Comparison of ENCODE assay signal across 36 cellular contexts in the genomic region with DNA sequence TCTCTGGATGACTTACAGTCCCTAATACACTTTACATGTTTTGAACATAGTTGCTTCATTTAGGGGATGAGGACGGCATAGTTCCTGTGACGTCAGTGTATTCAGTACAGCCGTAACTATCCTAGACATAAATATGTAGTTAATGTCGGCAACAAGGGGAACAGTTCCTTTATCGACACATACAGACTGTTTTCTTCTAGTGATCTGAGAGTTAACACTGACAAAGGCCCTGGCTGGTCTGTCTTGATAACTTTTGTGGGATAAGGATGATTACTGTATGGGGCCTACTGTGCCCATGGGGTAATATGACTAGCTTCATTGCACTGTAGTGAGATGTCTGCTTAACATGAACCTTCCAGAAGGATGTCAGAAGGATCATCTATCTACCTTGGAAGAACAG.
"Had no signal": no experiment of that assay in that cellular context is flagged by ENCODE, and none has a peak within 500 bp of the region (broad histone marks: within the 10 kb centered on the region; RNA-seq: fewer than 3 reads in every experiment).

No MANE protein-coding gene starts in this region.

- H3K9me3 ChIP-seq: MG63 had no signal

- FAIRE-seq: colon had no signal

- H3K36me3 Mint-ChIP-seq: activated CD4-positive, alpha-beta memory T cell treated with anti-CD3 and anti-CD28 coated beads for 36 hours; activated naive CD8-positive, alpha-beta T cell treated with anti-CD3 and anti-CD28 coated beads for 36 hours had no signal

- H3K4me1 Mint-ChIP-seq: activated B cell treated with CpG ODN at 0.5 μM for 24 hours; activated naive CD8-positive, alpha-beta T cell treated with anti-CD3 and anti-CD28 coated beads for 36 hours; activated T-helper 17 cell treated with anti-CD3 and anti-CD28 coated beads, Interleukin-2, amount 50 U/mL, for 72 hours had no signal

- H3K36me3 ChIP-seq: brain microvascular endothelial cell, MG63 had no signal

- H3K9me3 Mint-ChIP-seq: activated B cell treated with CpG ODN at 0.5 μM for 24 hours; activated CD4-positive, alpha-beta memory T cell treated with anti-CD3 and anti-CD28 coated beads for 36 hours; activated naive CD8-positive, alpha-beta T cell treated with anti-CD3 and anti-CD28 coated beads for 36 hours; activated T-helper 17 cell treated with anti-CD3 and anti-CD28 coated beads, Interleukin-2, amount 50 U/mL, for 72 hours had no signal

- H3K27ac ChIP-seq: brain microvascular endothelial cell, VCaP had no signal

- H3K4me3 ChIP-seq: MG63 had no signal

- H3K4me3 Mint-ChIP-seq: activated B cell treated with CpG ODN at 0.5 μM for 24 hours; activated CD4-positive, alpha-beta memory T cell treated with anti-CD3 and anti-CD28 coated beads for 36 hours; activated naive CD8-positive, alpha-beta T cell treated with anti-CD3 and anti-CD28 coated beads for 36 hours; activated T-helper 17 cell treated with anti-CD3 and anti-CD28 coated beads, Interleukin-2, amount 50 U/mL, for 72 hours had no signal

- H3K27me3 Mint-ChIP-seq: activated CD4-positive, alpha-beta memory T cell treated with anti-CD3 and anti-CD28 coated beads for 36 hours; activated T-helper 17 cell treated with anti-CD3 and anti-CD28 coated beads, Interleukin-2, amount 50 U/mL, for 72 hours had no signal

- ATAC-seq: activated T-helper 17 cell treated with anti-CD3 and anti-CD28 coated beads, Interleukin-2, amount 50 U/mL, for 72 hours had no signal

- H3K27me3 ChIP-seq: brain microvascular endothelial cell, MG63 had no signal

- DNase-seq: activated B cell treated with CpG ODN at 0.5 μM for 24 hours; activated CD4-positive, alpha-beta memory T cell treated with anti-CD3 and anti-CD28 coated beads for 36 hours; activated CD4-positive, alpha-beta T cell treated with anti-CD3 and anti-CD28 coated beads for 4 hours; activated CD4-positive, alpha-beta T cell treated with anti-CD3 and anti-CD28 coated beads, Interleukin-2, amount 50 U/mL, for 1 hour; activated CD4-positive, CD25-positive, alpha-beta regulatory T cell treated with anti-CD3 and anti-CD28 coated beads, Interleukin-2, amount 50 U/mL, for 72 hours; activated CD8-positive, alpha-beta memory T cell treated with anti-CD3 and anti-CD28 coated beads, Interleukin-2, amount 50 U/mL, for 48 hours; activated effector memory CD4-positive, alpha-beta T cell treated with anti-CD3 and anti-CD28 coated beads, Interleukin-2, amount 50 U/mL, for 16 hours; activated naive CD4-positive, alpha-beta T cell; activated naive CD4-positive, alpha-beta T cell treated with anti-CD3 and anti-CD28 coated beads, Interleukin-2, amount 50 U/mL, for 16 hours; activated naive CD8-positive, alpha-beta T cell treated with anti-CD3 and anti-CD28 coated beads for 36 hours; activated T-cell treated with anti-CD3 and anti-CD28 coated beads, Interleukin-2, amount 50 U/mL, for 48 hours; amniotic stem cell; aorta; brain microvascular endothelial cell; central memory CD4-positive, alpha-beta T cell; Kasumi-1; MG63; NCI-H1048; NCI-H1105 treated with DMSO at 0.1 percent for 48 hours; NCI-H1436; NCI-H1694; NCI-H1930; NCI-H2081 treated with DMSO at 0.1 percent for 48 hours; NCI-H345; NCI-H510A; NCI-H526; NCI-H748 treated with DMSO at 0.1 percent for 48 hours; NK-92 treated with Interleukin-12 subunit alpha and Interleukin-12 subunit beta, amount 100 ng/mL, for 24 hours; Right ventricle myocardium superior; SW 1271; T-helper 1 cell; T-helper 2 cell; T-helper 9 cell had no signal

- H3K27ac Mint-ChIP-seq: activated B cell treated with CpG ODN at 0.5 μM for 24 hours; activated CD4-positive, alpha-beta memory T cell treated with anti-CD3 and anti-CD28 coated beads for 36 hours; activated naive CD8-positive, alpha-beta T cell treated with anti-CD3 and anti-CD28 coated beads for 36 hours; activated T-helper 17 cell treated with anti-CD3 and anti-CD28 coated beads, Interleukin-2, amount 50 U/mL, for 72 hours had no signal
